Comparison of ENCODE assay signal across 1 cellular context in genomic region chr2:105323117-105323516, GRCh38.
TF ChIP-seq lines count a peak whose summit lies in the region.

No MANE protein-coding gene starts in this region.

TF ChIP-seq in H1, 55 proteins besides CTCF, POLR2A, EP300 and RAD21:
- TF ChIP-seq TAF7 (optimal IDR thresholded peaks at IDR 0.05; ENCODE audit: borderline replicate concordance, low read depth, low read length) (no peak), CREB1 (IDR thresholded peaks at IDR 0.05) (no peak), CBX8 (IDR thresholded peaks at IDR 0.05; ENCODE audit: borderline replicate concordance, low read depth, low read length) (no peak), CHD2 (IDR thresholded peaks at IDR 0.05; ENCODE audit: low read length) (no peak), SP2 (IDR thresholded peaks at IDR 0.05; ENCODE audit: low read length) (no peak), RBBP5 (IDR thresholded peaks at IDR 0.05; ENCODE audit: borderline replicate concordance, low read depth, low read length) (no peak), SRF (IDR thresholded peaks at IDR 0.05; ENCODE audit: low read depth, low read length) (no peak), SIRT6 (IDR thresholded peaks at IDR 0.05; ENCODE audit: low read length) (no peak), E2F6 (IDR thresholded peaks at IDR 0.05) (no peak), RFX5 (IDR thresholded peaks at IDR 0.05; ENCODE audit: borderline replicate concordance, low read depth, low read length) (no peak), CHD7 (IDR thresholded peaks at IDR 0.05; ENCODE audit: insufficient replicate concordance, low read length) (no peak), ATF2 (IDR thresholded peaks at IDR 0.05; ENCODE audit: low read length) (no peak), NANOG (IDR thresholded peaks at IDR 0.05; ENCODE audit: insufficient read depth, low read depth, low read length, poor library complexity, severe bottlenecking) (no peak), SIX5 (IDR thresholded peaks at IDR 0.05; ENCODE audit: low read depth, low read length) (no peak), GTF2F1 (IDR thresholded peaks at IDR 0.05; ENCODE audit: borderline replicate concordance, low read depth, low read length) (no peak), ZNF274 (IDR thresholded peaks at IDR 0.05; ENCODE audit: borderline replicate concordance, extremely low read depth, low read length) (no peak), MAX (IDR thresholded peaks at IDR 0.05) (no peak), RNF2 (IDR thresholded peaks at IDR 0.05; ENCODE audit: borderline replicate concordance, low read depth, low read length, missing control alignments, poor library complexity, severe bottlenecking) (no peak), KDM5A (IDR thresholded peaks at IDR 0.05; ENCODE audit: low read length) (no peak)
